ENCODE assay signal across 11 cellular contexts in the genomic region with DNA sequence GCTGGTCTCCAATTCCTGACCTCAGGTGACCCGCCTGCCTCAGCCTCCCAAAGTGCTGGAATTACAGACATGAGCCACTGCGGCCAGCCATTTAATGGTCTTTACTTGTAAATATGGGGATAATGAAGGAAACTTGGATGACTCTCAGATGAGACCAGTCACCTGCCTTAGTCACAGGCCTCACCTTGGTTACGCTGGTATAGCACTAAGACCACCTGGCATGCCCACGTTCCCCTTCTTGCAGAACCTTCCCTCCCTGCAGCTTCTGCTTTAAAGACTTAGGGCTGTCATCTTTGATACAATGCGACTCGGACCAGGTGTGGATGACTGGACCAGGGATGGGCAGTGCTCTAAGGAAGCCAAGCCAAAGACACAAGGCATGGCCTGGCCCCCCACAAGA.
DNase-seq lines count a peak whose midpoint lies in the region; ATAC-seq and TF ChIP-seq lines count a peak whose summit lies in the region.
"Had no signal": no experiment of that assay in that cellular context is flagged by ENCODE, and none has a peak within 500 bp of the region (broad histone marks: within the 10 kb centered on the region; RNA-seq: fewer than 3 reads in every experiment).

No MANE protein-coding gene starts in this region.

- no peaks in the 10 kb centered on the region for H3K27me3 Mint-ChIP-seq in activated CD8-positive, alpha-beta T cell treated with anti-CD3 and anti-CD28 coated beads for 36 hours
- H3K27me3 Mint-ChIP-seq in activated naive CD8-positive, alpha-beta T cell treated with anti-CD3 and anti-CD28 coated beads for 36 hours: no peaks in the 10 kb centered on the region
- H3K27me3 Mint-ChIP-seq in activated CD4-positive, alpha-beta memory T cell treated with anti-CD3 and anti-CD28 coated beads for 36 hours: no peaks in the 10 kb centered on the region
- H3K27me3 Mint-ChIP-seq: B cell had no signal

- H3K4me3 ChIP-seq in mesenchymal stem cell (ENCODE audit: insufficient read depth in 1 of 2, low read depth in 1 of 2, low read length in 2 of 2): no peak overlapping the region
- H3K4me3 ChIP-seq: BLaER1 treated with 17β-estradiol and CSF1 and Interleukin-3, amounts not matched to agents 10 nM and 100 nM; HAP-1 had no signal

- no peak overlapping the region for H2BK120ac ChIP-seq in mesenchymal stem cell (ENCODE audit: low read depth, low read length)

- intact Hi-C loops in activated CD8-positive, alpha-beta T cell treated with anti-CD3 and anti-CD28 coated beads for 36 hours (cut with micrococcal nuclease): no loop called here
- intact Hi-C loops in activated CD4-positive, alpha-beta memory T cell treated with anti-CD3 and anti-CD28 coated beads for 36 hours (cut with micrococcal nuclease): no loop called here

- no peak for DNase-seq in activated CD8-positive, alpha-beta T cell treated with anti-CD3 and anti-CD28 coated beads for 36 hours
- DNase-seq in activated naive CD8-positive, alpha-beta T cell treated with anti-CD3 and anti-CD28 coated beads for 36 hours: no peak
- DNase-seq in mesenchymal stem cell (no peak), midbrain (lab: John Stamatoyannopoulos, UW) (no peak)
- no peak for DNase-seq in activated CD4-positive, alpha-beta memory T cell treated with anti-CD3 and anti-CD28 coated beads for 36 hours
- DNase-seq: CD8-positive, alpha-beta T cell; COR-L47 had no signal

- no peak overlapping the region for H3K14ac ChIP-seq in mesenchymal stem cell (ENCODE audit: low read length in 2 of 2)

- no peak for ATAC-seq in activated CD8-positive, alpha-beta T cell treated with anti-CD3 and anti-CD28 coated beads for 36 hours
- ATAC-seq in HG03354 (IDR thresholded peaks at IDR 0.05; ENCODE audit: poor library complexity, severe bottlenecking, unreplicated experiment): no peak
- ATAC-seq: CD8-positive, alpha-beta T cell had no signal

- H2BK5ac ChIP-seq in mesenchymal stem cell (ENCODE audit: low read depth, low read length, poor library complexity, severe bottlenecking): no peak overlapping the region

- no peak overlapping the region for H4K8ac ChIP-seq in mesenchymal stem cell (ENCODE audit: low read length)

- H3K27ac ChIP-seq in mesenchymal stem cell (ENCODE audit: low read length, poor library complexity, severe bottlenecking): no peak overlapping the region
- H3K27ac ChIP-seq: BLaER1 treated with 17β-estradiol and CSF1 and Interleukin-3, amounts not matched to agents 10 nM and 100 nM had no signal

- H3K79me1 ChIP-seq in mesenchymal stem cell (replicated peaks; ENCODE audit: low read length, poor library complexity, severe bottlenecking): no peaks in the 10 kb centered on the region

- H3K36me3 ChIP-seq in mesenchymal stem cell (ENCODE audit: control insufficient read depth in 1 of 2, insufficient read depth in 2 of 2, low read depth in 1 of 2, low read length in 2 of 2): no peaks in the 10 kb centered on the region
- H3K36me3 ChIP-seq: BLaER1 treated with 17β-estradiol and CSF1 and Interleukin-3, amounts not matched to agents 10 nM and 100 nM; HAP-1 had no signal

- no peak overlapping the region for H3K9ac ChIP-seq in mesenchymal stem cell (ENCODE audit: low read length)
- H3K9ac ChIP-seq: BLaER1 treated with 17β-estradiol and CSF1 and Interleukin-3, amounts not matched to agents 10 nM and 100 nM had no signal

- H3K4me1 Mint-ChIP-seq in activated CD8-positive, alpha-beta T cell treated with anti-CD3 and anti-CD28 coated beads for 36 hours (ENCODE audit: low read depth): peaks cover 22% of the 10 kb centered on the region
- peaks cover 50% of the 10 kb centered on the region for H3K4me1 Mint-ChIP-seq in activated naive CD8-positive, alpha-beta T cell treated with anti-CD3 and anti-CD28 coated beads for 36 hours
- no peaks in the 10 kb centered on the region for H3K4me1 Mint-ChIP-seq in activated CD4-positive, alpha-beta memory T cell treated with anti-CD3 and anti-CD28 coated beads for 36 hours (ENCODE audit: low read depth)
- H3K4me1 Mint-ChIP-seq: B cell had no signal

- no peak overlapping the region for H4K91ac ChIP-seq in mesenchymal stem cell (ENCODE audit: low read length)

- WGBS in mesenchymal stem cell: 97% methylated on average over 6 of the region's 6 CpGs

- peak overlapping the region; percentile 65 for H3K27ac Mint-ChIP-seq in activated CD8-positive, alpha-beta T cell treated with anti-CD3 and anti-CD28 coated beads for 36 hours
- peak overlapping the region; percentile 71 for H3K27ac Mint-ChIP-seq in activated naive CD8-positive, alpha-beta T cell treated with anti-CD3 and anti-CD28 coated beads for 36 hours
- H3K27ac Mint-ChIP-seq in activated CD4-positive, alpha-beta memory T cell treated with anti-CD3 and anti-CD28 coated beads for 36 hours: no peak overlapping the region
- H3K27ac Mint-ChIP-seq: B cell; CD8-positive, alpha-beta T cell had no signal

- peaks cover 5% of the 10 kb centered on the region for H3K9me3 Mint-ChIP-seq in activated CD8-positive, alpha-beta T cell treated with anti-CD3 and anti-CD28 coated beads for 36 hours
- peaks cover 7% of the 10 kb centered on the region for H3K9me3 Mint-ChIP-seq in activated naive CD8-positive, alpha-beta T cell treated with anti-CD3 and anti-CD28 coated beads for 36 hours
- H3K9me3 Mint-ChIP-seq in activated CD4-positive, alpha-beta memory T cell treated with anti-CD3 and anti-CD28 coated beads for 36 hours: no peaks in the 10 kb centered on the region
- H3K9me3 Mint-ChIP-seq: CD8-positive, alpha-beta T cell had no signal

- H3K27me3 ChIP-seq in mesenchymal stem cell (ENCODE audit: control insufficient read depth in 1 of 2, insufficient read depth in 1 of 2, low read length in 2 of 2): no peaks in the 10 kb centered on the region
- H3K27me3 ChIP-seq: BLaER1 treated with 17β-estradiol and CSF1 and Interleukin-3, amounts not matched to agents 10 nM and 100 nM had no signal

- CTCF ChIA-PET in activated CD8-positive, alpha-beta T cell treated with anti-CD3 and anti-CD28 coated beads for 36 hours (lab: Charles Lee): interaction anchor here (0.8 kb wide), 1 partner anchor 8 kb away, joined by 3 read pairs; no protein-coding TSS in a partner anchor
- CTCF ChIA-PET in activated CD4-positive, alpha-beta memory T cell treated with anti-CD3 and anti-CD28 coated beads for 36 hours (lab: Charles Lee): no interaction called here

- H3K23ac ChIP-seq in mesenchymal stem cell (ENCODE audit: low read length in 2 of 2): no peak overlapping the region

- POLR2A ChIA-PET in activated CD8-positive, alpha-beta T cell treated with anti-CD3 and anti-CD28 coated beads for 36 hours (lab: Charles Lee): no interaction called here
- POLR2A ChIA-PET in activated CD4-positive, alpha-beta memory T cell treated with anti-CD3 and anti-CD28 coated beads for 36 hours (lab: Charles Lee): no interaction called here

- peak overlapping the region; percentile 49 for H2AK5ac ChIP-seq in mesenchymal stem cell (ENCODE audit: low read length, severe bottlenecking)

- no peak for TF ChIP-seq CTCF in activated CD8-positive, alpha-beta T cell treated with anti-CD3 and anti-CD28 coated beads for 36 hours (IDR thresholded peaks at IDR 0.05)

- H2BK15ac ChIP-seq in mesenchymal stem cell (ENCODE audit: low read depth, poor library complexity, severe bottlenecking): no peak overlapping the region

- H3K18ac ChIP-seq in mesenchymal stem cell (ENCODE audit: low read depth in 1 of 2, low read length in 2 of 2): no peak overlapping the region

- no peak overlapping the region for H2BK12ac ChIP-seq in mesenchymal stem cell (ENCODE audit: low read length in 2 of 2)

- H3K4me2 ChIP-seq in mesenchymal stem cell (ENCODE audit: low read length, poor library complexity, severe bottlenecking): no peak overlapping the region
- H3K4me2 ChIP-seq: BLaER1 treated with 17β-estradiol and CSF1 and Interleukin-3, amounts not matched to agents 10 nM and 100 nM had no signal

- peaks cover 4% of the 10 kb centered on the region for H3K36me3 Mint-ChIP-seq in activated CD8-positive, alpha-beta T cell treated with anti-CD3 and anti-CD28 coated beads for 36 hours (ENCODE audit: low read depth)
- H3K36me3 Mint-ChIP-seq in activated naive CD8-positive, alpha-beta T cell treated with anti-CD3 and anti-CD28 coated beads for 36 hours: peaks cover 18% of the 10 kb centered on the region
- H3K36me3 Mint-ChIP-seq in activated CD4-positive, alpha-beta memory T cell treated with anti-CD3 and anti-CD28 coated beads for 36 hours: no peaks in the 10 kb centered on the region
- H3K36me3 Mint-ChIP-seq: CD8-positive, alpha-beta T cell had no signal

- H3K4ac ChIP-seq in mesenchymal stem cell (ENCODE audit: low read depth in 1 of 2, low read length in 2 of 2): no peak overlapping the region

- H3K9me3 ChIP-seq in mesenchymal stem cell (ENCODE audit: control insufficient read depth, low read length): no peaks in the 10 kb centered on the region
- H3K9me3 ChIP-seq: HAP-1 had no signal

- H3K4me3 Mint-ChIP-seq in activated CD8-positive, alpha-beta T cell treated with anti-CD3 and anti-CD28 coated beads for 36 hours: no peak overlapping the region
- H3K4me3 Mint-ChIP-seq in activated naive CD8-positive, alpha-beta T cell treated with anti-CD3 and anti-CD28 coated beads for 36 hours: no peak overlapping the region
- no peak overlapping the region for H3K4me3 Mint-ChIP-seq in activated CD4-positive, alpha-beta memory T cell treated with anti-CD3 and anti-CD28 coated beads for 36 hours
- H3K4me3 Mint-ChIP-seq: B cell; CD8-positive, alpha-beta T cell had no signal

- peaks cover 3% of the 10 kb centered on the region for H3K4me1 ChIP-seq in mesenchymal stem cell (ENCODE audit: control insufficient read depth, insufficient read depth, low read depth, low read length)
- H3K4me1 ChIP-seq: HAP-1 had no signal

- H2AFZ ChIP-seq in mesenchymal stem cell (ENCODE audit: low read depth, low read length): no peak overlapping the region
